Comparison of ENCODE assay signal across 8 cellular contexts in the genomic region with DNA sequence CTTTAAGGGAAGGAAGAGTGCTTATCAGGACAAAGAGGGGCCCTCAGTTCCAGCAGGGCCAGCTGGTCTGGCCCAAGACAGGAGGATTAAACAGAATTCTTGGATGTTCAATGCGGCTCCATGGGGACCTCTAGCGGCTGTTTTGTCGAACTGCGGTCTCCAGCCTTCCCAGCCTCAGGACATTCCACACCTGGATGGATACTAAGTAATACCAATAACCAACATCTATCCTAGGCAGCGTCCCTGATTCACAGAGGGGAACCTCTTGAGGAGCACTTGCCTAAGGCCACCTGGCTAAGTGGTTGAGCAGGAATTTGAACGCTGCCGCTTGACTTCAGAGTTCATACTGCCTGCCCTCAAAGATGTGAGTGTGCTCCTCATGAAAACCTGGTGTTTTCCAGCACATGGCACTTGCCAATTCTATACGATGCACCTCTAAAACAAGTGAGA. TPM values are rescaled to one million over a fixed set of nuclear protein-coding genes. Genes with fewer than 3 reads are reported as not detected.
DNase-seq lines count a peak whose midpoint lies in the region; ATAC-seq and TF ChIP-seq lines count a peak whose summit lies in the region.

No MANE protein-coding gene starts in this region.

- H3K36me3 ChIP-seq in neutrophil (no peaks in the 10 kb centered on the region), uterus (no peaks in the 10 kb centered on the region)

- H3K27ac ChIP-seq in AG04450 (ENCODE audit: low read depth, low read length), result no peak overlapping the region
- H3K27ac ChIP-seq in foreskin keratinocyte, result no peak overlapping the region
- H3K27ac ChIP-seq in neutrophil, result no peak overlapping the region
- H3K27ac ChIP-seq in uterus, result no peak overlapping the region

- no peak overlapping the region for H3K27ac Mint-ChIP-seq in activated T-helper 2 cell treated with anti-CD3 and anti-CD28 coated beads, Interferon-gamma antibody, Interleukin-2, Interleukin-4, amounts not matched to agents 10 μg/mL and 5 μg/mL and 100 μg/mL, durations not matched to agents 14 hours and 24 hours and 36 hours

- ATAC-seq in GM18868 (IDR thresholded peaks at IDR 0.05; ENCODE audit: unreplicated experiment), result peak; percentile 70
- peak; percentile 88 for ATAC-seq in foreskin keratinocyte

- H3K4me3 ChIP-seq in AG04450 (ENCODE audit: low read depth, low read length) (no peak overlapping the region), neutrophil (ENCODE audit: low read depth in 1 of 2, low read length in 1 of 2) (no peak overlapping the region), uterus (no peak overlapping the region)

- no peaks in the 10 kb centered on the region for H3K9me3 ChIP-seq in AG04450 (ENCODE audit: control insufficient read depth, insufficient read depth, low read length)
- no peaks in the 10 kb centered on the region for H3K9me3 ChIP-seq in neutrophil
- H3K9me3 ChIP-seq in uterus, result no peaks in the 10 kb centered on the region

- no peaks in the 10 kb centered on the region for H3K9me3 Mint-ChIP-seq in activated T-helper 2 cell treated with anti-CD3 and anti-CD28 coated beads, Interferon-gamma antibody, Interleukin-2, Interleukin-4, amounts not matched to agents 10 μg/mL and 5 μg/mL and 100 μg/mL, durations not matched to agents 14 hours and 24 hours and 36 hours

- POLR2A ChIA-PET in AG04450 (lab: Yijun Ruan, JAX), result no interaction called here

- H3K36me3 Mint-ChIP-seq in activated T-helper 2 cell treated with anti-CD3 and anti-CD28 coated beads, Interferon-gamma antibody, Interleukin-2, Interleukin-4, amounts not matched to agents 10 μg/mL and 5 μg/mL and 100 μg/mL, durations not matched to agents 14 hours and 24 hours and 36 hours (ENCODE audit: low read depth), result no peaks in the 10 kb centered on the region

- CTCF ChIA-PET in AG04450 (lab: Charles Lee), result interaction anchor here (0.6 to 4.5 kb wide), 40 partner anchors 10 to 676 kb away, joined by 3 to 68 read pairs (median 4); a partner anchor contains a TSS

- intact Hi-C loops in activated T-helper 2 cell treated with anti-CD3 and anti-CD28 coated beads, Interferon-gamma antibody, Interleukin-2, Interleukin-4, amounts not matched to agents 10 μg/mL and 5 μg/mL and 100 μg/mL, durations not matched to agents 14 hours and 24 hours and 36 hours (cut with micrococcal nuclease), result loop anchor here (1.0 to 2.0 kb wide), 2 partner anchors 133 to 265 kb away; no protein-coding TSS in a partner anchor
- intact Hi-C loops in uterus (cut with DNase I; ENCODE audit: low total_unique reads), result loop anchor here (10.0 kb wide), 1 partner anchor 469 kb away; no protein-coding TSS in a partner anchor

- no peak overlapping the region for H3K4me3 Mint-ChIP-seq in activated T-helper 2 cell treated with anti-CD3 and anti-CD28 coated beads, Interferon-gamma antibody, Interleukin-2, Interleukin-4, amounts not matched to agents 10 μg/mL and 5 μg/mL and 100 μg/mL, durations not matched to agents 14 hours and 24 hours and 36 hours (ENCODE audit: low read depth)

- TF ChIP-seq CTCF in AG04450 (IDR thresholded peaks at IDR 0.05; ENCODE audit: low read depth, low read length), result peak; percentile 96
- TF ChIP-seq CTCF in foreskin keratinocyte (conservative IDR thresholded peaks at IDR 0.05), result peak; percentile 91
- peak; percentile 89 for TF ChIP-seq CTCF in neutrophil (IDR thresholded peaks at IDR 0.05)
- peak; percentile 58 to 78 (median 64) for TF ChIP-seq CTCF in uterus (IDR thresholded peaks at IDR 0.05)

- H3K27me3 Mint-ChIP-seq in activated T-helper 2 cell treated with anti-CD3 and anti-CD28 coated beads, Interferon-gamma antibody, Interleukin-2, Interleukin-4, amounts not matched to agents 10 μg/mL and 5 μg/mL and 100 μg/mL, durations not matched to agents 14 hours and 24 hours and 36 hours (ENCODE audit: low read depth), result peaks cover 3% of the 10 kb centered on the region

- DNase-seq in AG04450 (ENCODE audit: low read depth, low spot score) (peak; percentile 18), LHCN-M2 (ENCODE audit: low read depth) (peak; percentile 47), RPMI8226 (peak; percentile 72), foreskin keratinocyte (peak; percentile 28 to 50), uterus (peak; percentile 44 to 67)
- peak; percentile 47 for DNase-seq in activated T-helper 2 cell treated with anti-CD3 and anti-CD28 coated beads, Interferon-gamma antibody, Interleukin-2, Interleukin-4, amounts not matched to agents 10 μg/mL and 5 μg/mL and 100 μg/mL, durations not matched to agents 14 hours and 24 hours and 36 hours (ENCODE audit: low spot score)

- peaks cover 4% of the 10 kb centered on the region for H3K4me1 Mint-ChIP-seq in activated T-helper 2 cell treated with anti-CD3 and anti-CD28 coated beads, Interferon-gamma antibody, Interleukin-2, Interleukin-4, amounts not matched to agents 10 μg/mL and 5 μg/mL and 100 μg/mL, durations not matched to agents 14 hours and 24 hours and 36 hours (ENCODE audit: low read depth)

- no peak for TF ChIP-seq POLR2A in uterus (IDR thresholded peaks at IDR 0.05)

- H3K27me3 ChIP-seq in AG04450 (ENCODE audit: control insufficient read depth, insufficient read depth, low read length) (peaks cover 5% of the 10 kb centered on the region), foreskin keratinocyte (peaks cover 21% of the 10 kb centered on the region), neutrophil (no peaks in the 10 kb centered on the region), uterus (no peaks in the 10 kb centered on the region)

- no peaks in the 10 kb centered on the region for H3K4me1 ChIP-seq in foreskin keratinocyte
- no peaks in the 10 kb centered on the region for H3K4me1 ChIP-seq in neutrophil (ENCODE audit: control insufficient read depth in 1 of 2, insufficient read depth in 1 of 2, low read depth in 1 of 2, low read length in 1 of 2)
- no peaks in the 10 kb centered on the region for H3K4me1 ChIP-seq in uterus

RNA-seq across cellular contexts. Expression of a gene that starts 15.5 kb away (rescaled TPM):
- polyA plus RNA-seq in AG04450 (2011; rRNA removed) (not detected in 2 replicates), foreskin keratinocyte (not detected in 2 replicates)
- not detected in 2 replicates for polyA minus RNA-seq in AG04450 (2011; rRNA and poly(A)+ RNA removed)
- total RNA-seq in LHCN-M2 (2014; rRNA removed) (not detected in 2 replicates), foreskin keratinocyte (0.14 TPM in 1 of 2 replicates, not detected in the other), uterus (1 to 10 TPM in 2 of 4 donors, not detected in 2; 1.6 to 3.3 TPM)
- not detected for polyA plus RNA-seq in LHCN-M2 (2012)
- 193 and 196 TPM in 2 replicates for total RNA-seq in activated T-helper 2 cell treated with anti-CD3 and anti-CD28 coated beads, Interferon-gamma antibody, Interleukin-2, Interleukin-4, amounts not matched to agents 10 μg/mL and 5 μg/mL and 100 μg/mL, durations not matched to agents 14 hours and 24 hours and 36 hours

RNA-seq across cellular contexts. Expression of a gene that starts 19.7 kb away (rescaled TPM):
- polyA plus RNA-seq in AG04450 (2011; rRNA removed) (23.1 and 31.2 TPM in 2 replicates), foreskin keratinocyte (12.8 and 19.1 TPM in 2 replicates)
- 2.6 and 4.9 TPM in 2 replicates for polyA minus RNA-seq in AG04450 (2011; rRNA and poly(A)+ RNA removed)
- total RNA-seq in LHCN-M2 (2014; rRNA removed) (51.4 and 61.9 TPM in 2 replicates), foreskin keratinocyte (15.7 and 19.9 TPM in 2 replicates), uterus (100 to 1,000 TPM in 2 of 4 donors, 10 to 100 TPM in 2; 72.7 to 161 (median 91.0) TPM)
- 18.9 TPM for polyA plus RNA-seq in LHCN-M2 (2012)
- 13.8 and 15.6 TPM in 2 replicates for total RNA-seq in activated T-helper 2 cell treated with anti-CD3 and anti-CD28 coated beads, Interferon-gamma antibody, Interleukin-2, Interleukin-4, amounts not matched to agents 10 μg/mL and 5 μg/mL and 100 μg/mL, durations not matched to agents 14 hours and 24 hours and 36 hours

Comparison
In these comparisons a context has a peak if more than half of its experiments do, and no peak if none do; other contexts are left out.
1. DNase-seq: peak in every context shown above with its lines; median percentile 72 in RPMI8226; 56 in uterus; 47 in LHCN-M2; 47 in activated T-helper 2 cell treated with anti-CD3 and anti-CD28 coated beads, Interferon-gamma antibody, Interleukin-2, Interleukin-4, amounts not matched to agents 10 μg/mL and 5 μg/mL and 100 μg/mL, durations not matched to agents 14 hours and 24 hours and 36 hours; 39 in foreskin keratinocyte; 18 in AG04450.
2. RNA of a gene that starts 15.5 kb away (total RNA-seq): 193 to 196 TPM in activated T-helper 2 cell treated with anti-CD3 and anti-CD28 coated beads, Interferon-gamma antibody, Interleukin-2, Interleukin-4, amounts not matched to agents 10 μg/mL and 5 μg/mL and 100 μg/mL, durations not matched to agents 14 hours and 24 hours and 36 hours; 1.6 to 3.3 TPM in uterus, 0.14 TPM in foreskin keratinocyte and not detected in LHCN-M2; every median in the first group is over 10 times any median in the second.
3. Peak in every context shown above with its lines, with median percentiles within 50 percentile points of each other: CTCF ChIP-seq.